29 cellular contexts compared by ENCODE assay signal in genomic region chr22:39616781-39617180, GRCh38. TPM values are rescaled to one million over a fixed set of nuclear protein-coding genes. Genes with fewer than 3 reads are reported as not detected.
"Had no signal": no experiment of that assay in that cellular context is flagged by ENCODE, and none has a peak within 500 bp of the region (broad histone marks: within the 10 kb centered on the region; RNA-seq: fewer than 3 reads in every experiment).

No MANE protein-coding gene starts in this region.

- H3K36me3 ChIP-seq: WERI-Rb-1 had no signal

- ATAC-seq: activated CD8-positive, alpha-beta memory T cell treated with anti-CD3 and anti-CD28 coated beads, Interleukin-2, amount 10 ng/mL, durations not matched to agents 7 days and 5 days; activated naive CD8-positive, alpha-beta T cell treated with anti-CD3 and anti-CD28 coated beads, Interleukin-2, amount 50 U/mL, for 24 hours had no signal

- H3K9ac ChIP-seq: KMS-11 had no signal

- DNase-seq: activated CD4-positive, alpha-beta memory T cell treated with anti-CD3 and anti-CD28 coated beads, Interleukin-2, amount 10 ng/mL, durations not matched to agents 7 days and 5 days; activated CD4-positive, alpha-beta T cell treated with anti-CD3 and anti-CD28 coated beads for 1 hour; activated CD4-positive, CD25-positive, alpha-beta regulatory T cell; activated CD8-positive, alpha-beta memory T cell treated with anti-CD3 and anti-CD28 coated beads for 24 hours; activated CD8-positive, alpha-beta memory T cell treated with anti-CD3 and anti-CD28 coated beads, Interleukin-2, amount 10 ng/mL, durations not matched to agents 7 days and 5 days; activated CD8-positive, alpha-beta memory T cell treated with anti-CD3 and anti-CD28 coated beads, Interleukin-2, amount 50 U/mL, for 48 hours; activated effector memory CD4-positive, alpha-beta T cell treated with Interleukin-2 at 50 U/mL for 16 hours; activated naive CD4-positive, alpha-beta T cell treated with anti-CD3 and anti-CD28 coated beads, Interleukin-2, amount 10 ng/mL, durations not matched to agents 7 days and 5 days; MM.1S; NCI-H1092; NCI-H1436 treated with DMSO at 0.1 percent for 48 hours; NCI-H1694 treated with DMSO at 0.1 percent for 48 hours; NCI-H2029; NCI-H345; NCI-H524 treated with DMSO at 0.1 percent for 48 hours; SHP77 treated with DMSO at 0.1 percent for 48 hours; SW 1271; T-helper 1 cell; T-helper 2 cell; T-helper 9 cell; WERI-Rb-1 had no signal

- H3K27ac ChIP-seq: KMS-11, WERI-Rb-1 had no signal

- H3K27ac Mint-ChIP-seq: activated CD4-positive, alpha-beta memory T cell treated with anti-CD3 and anti-CD28 coated beads, Interleukin-2, amount 10 ng/mL, durations not matched to agents 7 days and 5 days; activated CD8-positive, alpha-beta memory T cell treated with anti-CD3 and anti-CD28 coated beads, Interleukin-2, amount 10 ng/mL, durations not matched to agents 7 days and 5 days; activated naive CD4-positive, alpha-beta T cell treated with anti-CD3 and anti-CD28 coated beads, Interleukin-2, amount 10 ng/mL, durations not matched to agents 7 days and 5 days; activated naive CD8-positive, alpha-beta T cell; activated naive CD8-positive, alpha-beta T cell treated with anti-CD3 and anti-CD28 coated beads, Interleukin-2, amount 50 U/mL, for 24 hours; brain had no signal

- H3K4me2 ChIP-seq: KMS-11 had no signal

- H3K4me3 Mint-ChIP-seq: activated CD4-positive, alpha-beta memory T cell treated with anti-CD3 and anti-CD28 coated beads, Interleukin-2, amount 10 ng/mL, durations not matched to agents 7 days and 5 days; activated CD8-positive, alpha-beta memory T cell treated with anti-CD3 and anti-CD28 coated beads, Interleukin-2, amount 10 ng/mL, durations not matched to agents 7 days and 5 days; activated naive CD4-positive, alpha-beta T cell treated with anti-CD3 and anti-CD28 coated beads, Interleukin-2, amount 10 ng/mL, durations not matched to agents 7 days and 5 days; activated naive CD8-positive, alpha-beta T cell; activated naive CD8-positive, alpha-beta T cell treated with anti-CD3 and anti-CD28 coated beads, Interleukin-2, amount 50 U/mL, for 24 hours; brain had no signal

- H3K36me3 Mint-ChIP-seq: activated naive CD8-positive, alpha-beta T cell; brain had no signal

RNA-seq across cellular contexts. Expression of gene CACNA1I, which starts 46.2 kb away (rescaled TPM):
- total RNA-seq: bronchial epithelial cell, LHCN-M2, RPMI7951, SK-MEL-5 had no signal
